In the genomic region with DNA sequence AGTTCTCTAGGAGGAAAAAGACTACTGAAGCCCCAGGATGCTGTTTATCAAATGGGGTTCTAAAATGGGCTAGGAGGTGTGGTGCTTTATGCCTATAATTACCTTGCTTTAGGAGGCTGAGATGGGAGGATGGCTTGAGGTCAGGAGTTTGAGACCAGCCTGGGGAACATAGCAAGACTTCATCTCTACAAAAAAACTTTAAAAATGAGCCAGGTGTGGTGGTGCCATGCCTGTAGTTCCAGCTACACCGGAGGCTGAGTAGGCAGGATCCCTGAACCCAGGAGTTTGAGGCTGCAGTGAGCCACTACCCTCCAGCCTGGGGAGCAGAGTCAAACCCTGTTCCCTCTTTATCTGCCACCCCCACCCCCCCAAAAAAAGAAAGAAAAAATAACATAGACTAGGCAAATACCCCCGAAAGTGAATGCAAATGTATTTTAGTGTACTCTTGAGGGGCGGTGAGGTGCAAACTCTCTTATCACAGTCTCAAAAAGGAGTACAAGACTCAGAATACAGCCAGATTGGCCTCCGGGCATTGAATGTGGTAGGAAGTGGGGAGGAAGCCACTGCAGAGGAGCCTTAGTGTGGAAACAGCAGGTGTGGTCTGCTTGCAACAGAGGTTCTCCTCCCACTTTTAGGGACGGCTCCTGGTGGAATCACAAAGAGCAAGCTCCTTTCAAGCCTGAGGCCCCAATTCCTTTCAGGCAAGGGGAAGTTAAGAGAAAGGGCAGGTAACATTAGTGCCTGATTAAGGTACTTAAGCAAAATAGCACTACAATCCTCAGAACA, we compare ENCODE assay signal across 8 cellular contexts. TPM values are rescaled to one million over a fixed set of nuclear protein-coding genes. Genes with fewer than 3 reads are reported as not detected.
DNase-seq lines count a peak whose midpoint lies in the region; ATAC-seq and TF ChIP-seq lines count a peak whose summit lies in the region.

No MANE protein-coding gene starts in this region.

- intact Hi-C loops in A673 (cut with micrococcal nuclease; ENCODE audit: unreplicated experiment) (loop anchor here (1.0 kb wide), 1 partner anchor 23 kb away; the partner anchor contains the start of gene SLC2A3), tibial artery (cut with DNase I; ENCODE audit: low total_unique reads) (no loop called here)

- POLR2A ChIA-PET in A673 (lab: Charles Lee; ENCODE audit: low non-redundant PET) = interaction anchor here (0.5 kb wide), 1 partner anchor 23 kb away, joined by 10 read pairs; no protein-coding TSS in a partner anchor

- peak overlapping the region; percentile 79 for H3K27ac Mint-ChIP-seq in activated T-helper 17 cell treated with anti-CD3 and anti-CD28 coated beads, Interleukin-2, amount 50 U/mL, for 72 hours

- peaks cover 35% of the 10 kb centered on the region for H3K36me3 Mint-ChIP-seq in activated T-helper 17 cell treated with anti-CD3 and anti-CD28 coated beads, Interleukin-2, amount 50 U/mL, for 72 hours (ENCODE audit: low read depth)

- TF ChIP-seq CTCF in A673 (conservative IDR thresholded peaks at IDR 0.05; ENCODE audit: low read depth, low read length) (no peak), tibial artery (IDR thresholded peaks at IDR 0.05) (no peak)

- no peaks in the 10 kb centered on the region for H3K27me3 ChIP-seq in A673 (replicated peaks; ENCODE audit: insufficient read depth, low read depth, low read length, poor library complexity)
- H3K27me3 ChIP-seq in tibial artery = no peaks in the 10 kb centered on the region

- ATAC-seq in GM19463 (IDR thresholded peaks at IDR 0.05; ENCODE audit: unreplicated experiment) = peak; percentile 38
- peak; percentile 41 for ATAC-seq in activated T-helper 17 cell treated with anti-CD3 and anti-CD28 coated beads, Interleukin-2, amount 50 U/mL, for 72 hours (replicated peaks)
- ATAC-seq in HG03095 (IDR thresholded peaks at IDR 0.05; ENCODE audit: unreplicated experiment) = no peak

- no peaks in the 10 kb centered on the region for H3K9me3 ChIP-seq in A673 (ENCODE audit: low read depth, low read length, poor library complexity, severe bottlenecking)
- H3K9me3 ChIP-seq in tibial artery = no peaks in the 10 kb centered on the region

- H3K4me1 ChIP-seq in A673 (ENCODE audit: insufficient read depth, low read length, poor library complexity, severe bottlenecking) = peaks cover 22% of the 10 kb centered on the region
- H3K4me1 ChIP-seq in tibial artery = peaks cover 0 to 5% (median 2%) of the 10 kb centered on the region in 4 donors

- DNase-seq in A673 (ENCODE audit: low spot score) = peak; percentile 19
- peak; percentile 68 for DNase-seq in NOMO-1 treated with DMSO at 0.1 percent for 48 hours (lab: John Stamatoyannopoulos, UW; ENCODE audit: unreplicated experiment)
- DNase-seq in islet precursor cell = peak; percentile 96
- no peak for DNase-seq in tibial artery
- no peak for DNase-seq in dedifferentiated amniotic fluid mesenchymal stem cell (ENCODE audit: extremely low spot score)

- H3K4me1 Mint-ChIP-seq in activated T-helper 17 cell treated with anti-CD3 and anti-CD28 coated beads, Interleukin-2, amount 50 U/mL, for 72 hours = peaks cover 20% of the 10 kb centered on the region

- CTCF ChIA-PET in A673 (lab: Charles Lee) = interaction anchor here (3.1 kb wide), 1 partner anchor 26 kb away, joined by 30 read pairs; no protein-coding TSS in a partner anchor

- H3K4me3 ChIP-seq in A673 (ENCODE audit: low read depth, low read length, poor library complexity, severe bottlenecking) = no peak overlapping the region
- no peak overlapping the region for H3K4me3 ChIP-seq in tibial artery

- H3K36me3 ChIP-seq in A673 (ENCODE audit: insufficient read depth, low read length, poor library complexity, severe bottlenecking) = no peaks in the 10 kb centered on the region
- no peaks in the 10 kb centered on the region for H3K36me3 ChIP-seq in tibial artery

- peak overlapping the region; percentile 88 for H3K4me3 Mint-ChIP-seq in activated T-helper 17 cell treated with anti-CD3 and anti-CD28 coated beads, Interleukin-2, amount 50 U/mL, for 72 hours

- no TSS peak for BruUV-seq in A673 (replicated peaks; lab: Mats Ljungman, UMichigan)

- H3K27ac ChIP-seq in A673 (ENCODE audit: low read depth, low read length, poor library complexity, severe bottlenecking) (peak overlapping the region; percentile 38), tibial artery (peak overlapping the region; percentile 69 to 72)

- no peaks in the 10 kb centered on the region for H3K27me3 Mint-ChIP-seq in activated T-helper 17 cell treated with anti-CD3 and anti-CD28 coated beads, Interleukin-2, amount 50 U/mL, for 72 hours

- no peaks in the 10 kb centered on the region for H3K9me3 Mint-ChIP-seq in activated T-helper 17 cell treated with anti-CD3 and anti-CD28 coated beads, Interleukin-2, amount 50 U/mL, for 72 hours

RNA-seq across cellular contexts. Expression of gene SLC2A3, which starts 23.5 kb away (rescaled TPM):
- 23.0 and 30.2 TPM in 2 replicates for total RNA-seq in A673 (2021)
- total RNA-seq in activated T-helper 17 cell treated with anti-CD3 and anti-CD28 coated beads, Interleukin-2, amount 50 U/mL, for 72 hours = 1,000 to 10,000 TPM in 1 of 2 donors, 100 to 1,000 TPM in 1; 296 to 1,246 TPM

Comparison
In these comparisons a context has a peak if more than half of its experiments do, and no peak if none do; other contexts are left out.
1. DNase-seq: peak in A673 (single experiment), NOMO-1 treated with DMSO at 0.1 percent for 48 hours (single experiment) and islet precursor cell (single experiment); none in tibial artery (0 of 2) and dedifferentiated amniotic fluid mesenchymal stem cell (single experiment).